ENCODE assay signal across 8 cellular contexts in the genomic region with DNA sequence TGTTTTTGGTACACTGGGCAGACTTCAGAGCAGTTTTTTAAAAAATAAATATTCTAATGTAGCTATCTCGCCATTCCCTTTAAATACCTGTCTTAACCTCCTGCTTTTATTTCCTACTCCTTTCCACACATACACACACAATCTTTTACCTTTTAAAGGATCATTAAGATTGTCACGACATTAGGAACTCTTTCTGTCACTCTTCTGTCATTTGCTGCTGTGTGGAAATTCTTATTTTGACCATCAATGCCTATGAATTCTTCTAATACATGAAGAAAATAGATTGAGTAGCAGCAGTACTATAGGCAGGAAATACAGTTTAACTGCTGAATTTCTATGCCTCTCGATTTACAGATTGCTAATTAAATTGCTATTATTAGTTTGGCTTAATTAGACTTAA. TPM values are rescaled to one million over a fixed set of nuclear protein-coding genes. Genes with fewer than 3 reads are reported as not detected.
"Had no signal": no experiment of that assay in that cellular context is flagged by ENCODE, and none has a peak within 500 bp of the region (broad histone marks: within the 10 kb centered on the region; RNA-seq: fewer than 3 reads in every experiment).

No MANE protein-coding gene starts in this region.

- H3K4me3 ChIP-seq: HAP-1 had no signal

- H3K4me1 Mint-ChIP-seq: IgD-negative memory B cell had no signal

- DNase-seq: GOT3, H7, HFFc6, KBM-7 had no signal

- H3K27ac Mint-ChIP-seq: HFFc6, IgD-negative memory B cell had no signal

- FAIRE-seq: HepG2 had no signal

- H3K36me3 ChIP-seq: HAP-1 had no signal

- H3K27ac ChIP-seq: HL-60 had no signal

- H3K9me3 ChIP-seq: HAP-1 had no signal

- H3K4me3 Mint-ChIP-seq: HFFc6, IgD-negative memory B cell had no signal

- H3K4me1 ChIP-seq: HAP-1 had no signal

RNA-seq across cellular contexts. Expression of a gene that starts 1.8 kb away (rescaled TPM):
- total RNA-seq: H7, HFFc6 had no signal
- polyA plus RNA-seq: HepG2, IgD-negative memory B cell had no signal
